8 cellular contexts compared by ENCODE assay signal in genomic region chr20:62791301-62792181, GRCh38. TPM values are rescaled to one million over a fixed set of nuclear protein-coding genes. Genes with fewer than 3 reads are reported as not detected.
DNase-seq lines count a peak whose midpoint lies in the region; ATAC-seq and TF ChIP-seq lines count a peak whose summit lies in the region.

No MANE protein-coding gene starts in this region.

- no peak overlapping the region for H3K4me3 ChIP-seq in cardiac muscle cell
- H3K4me3 ChIP-seq in prostate gland = no peak overlapping the region

- DNase-seq in NCI-H1436 (lab: John Stamatoyannopoulos, UW) (peak; percentile 87), SKM-1 treated with dmso at 0.1 percent for 144 hours (lab: John Stamatoyannopoulos, UW; ENCODE audit: unreplicated experiment) (peak; percentile 91), cardiac muscle cell (ENCODE audit: low read depth in 1 of 2, low spot score in 1 of 2) (peak; percentile 93 to 94), prostate gland (ENCODE audit: low spot score) (peak; percentile 58)
- peak; percentile 80 for DNase-seq in activated naive CD8-positive, alpha-beta T cell treated with anti-CD3 and anti-CD28 coated beads for 36 hours

- H3K9me3 Mint-ChIP-seq in activated naive CD8-positive, alpha-beta T cell treated with anti-CD3 and anti-CD28 coated beads for 36 hours = no peaks in the 10 kb centered on the region

- no peaks in the 10 kb centered on the region for H3K27me3 Mint-ChIP-seq in activated naive CD8-positive, alpha-beta T cell treated with anti-CD3 and anti-CD28 coated beads for 36 hours

- no peak overlapping the region for H3K4me3 Mint-ChIP-seq in activated naive CD8-positive, alpha-beta T cell treated with anti-CD3 and anti-CD28 coated beads for 36 hours

- H3K36me3 Mint-ChIP-seq in activated naive CD8-positive, alpha-beta T cell treated with anti-CD3 and anti-CD28 coated beads for 36 hours = no peaks in the 10 kb centered on the region

- H3K36me3 ChIP-seq in cardiac muscle cell (no peaks in the 10 kb centered on the region), prostate gland (no peaks in the 10 kb centered on the region)

- peaks cover 32% of the 10 kb centered on the region for H3K4me1 Mint-ChIP-seq in activated naive CD8-positive, alpha-beta T cell treated with anti-CD3 and anti-CD28 coated beads for 36 hours

- H3K4me1 ChIP-seq in cardiac muscle cell (ENCODE audit: low read depth) (peaks cover 9% of the 10 kb centered on the region), prostate gland (replicated peaks) (no peaks in the 10 kb centered on the region)

- H3K9me3 ChIP-seq in cardiac muscle cell (ENCODE audit: low read depth) (no peaks in the 10 kb centered on the region), prostate gland (no peaks in the 10 kb centered on the region)

- 32% methylated on average over 23 of the region's 23 CpGs for WGBS in prostate gland

- no peak for ATAC-seq in HG03039 (IDR thresholded peaks at IDR 0.05; ENCODE audit: unreplicated experiment)
- ATAC-seq in HG02885 (IDR thresholded peaks at IDR 0.05; ENCODE audit: poor library complexity, unreplicated experiment) = no peak

- TF ChIP-seq CTCF in GM12801 (IDR thresholded peaks at IDR 0.05; ENCODE audit: extremely low read depth, insufficient read length) = peak; percentile 56
- peak; percentile 99 for TF ChIP-seq CTCF in cardiac muscle cell (IDR thresholded peaks at IDR 0.05; ENCODE audit: low read depth, low read length)
- TF ChIP-seq CTCF in prostate gland (IDR thresholded peaks at IDR 0.05) = peak; percentile 71 to 95 (median 88)

- TF ChIP-seq POLR2A in prostate gland (IDR thresholded peaks at IDR 0.05) = no peak

- no peak overlapping the region for H3K27ac Mint-ChIP-seq in activated naive CD8-positive, alpha-beta T cell treated with anti-CD3 and anti-CD28 coated beads for 36 hours

- H3K27me3 ChIP-seq in cardiac muscle cell (no peaks in the 10 kb centered on the region), prostate gland (replicated peaks; ENCODE audit: insufficient read depth) (no peaks in the 10 kb centered on the region)

- H3K27ac ChIP-seq in cardiac muscle cell (no peak overlapping the region), prostate gland (no peak overlapping the region)

- intact Hi-C loops in prostate gland (cut with DNase I) = loop anchor here (2.0 to 10.0 kb wide), 2 partner anchors 123 to 727 kb away; partner anchors contain the start of gene TAF4

RNA-seq across cellular contexts. Expression of gene MRGBP, which starts 4.7 kb away (rescaled TPM):
- 10 to 100 TPM; 19.3 to 19.8 TPM for total RNA-seq in activated naive CD8-positive, alpha-beta T cell treated with anti-CD3 and anti-CD28 coated beads for 36 hours
- total RNA-seq in cardiac muscle cell (21.5 and 22.4 TPM in 2 replicates), prostate gland (10 to 100 TPM in 1 of 2 donors, 1 to 10 TPM in 1; 8.3 to 24.1 TPM)
- 22.8 and 25.9 TPM in 2 replicates for polyA plus RNA-seq in cardiac muscle cell

RNA-seq across cellular contexts. Expression of gene OGFR, which starts 13.1 kb away (rescaled TPM):
- total RNA-seq in activated naive CD8-positive, alpha-beta T cell treated with anti-CD3 and anti-CD28 coated beads for 36 hours = 10 to 100 TPM; 66.1 to 69.9 TPM
- total RNA-seq in cardiac muscle cell (64.4 and 83.1 TPM in 2 replicates), prostate gland (10 to 100 TPM; 60.2 to 76.9 TPM)
- polyA plus RNA-seq in cardiac muscle cell = 49.9 and 54.9 TPM in 2 replicates

RNA-seq across cellular contexts. Expression of gene COL9A3, which starts 25.3 kb away (rescaled TPM):
- total RNA-seq in activated naive CD8-positive, alpha-beta T cell treated with anti-CD3 and anti-CD28 coated beads for 36 hours = 1 to 10 TPM in 1 of 2 experiments, under 1 TPM in 1; 0.35 to 1.0 TPM
- total RNA-seq in cardiac muscle cell = 7.9 and 10.3 TPM in 2 replicates
- 6.4 and 12.3 TPM in 2 replicates for polyA plus RNA-seq in cardiac muscle cell
- 1 to 10 TPM; 5.8 to 6.5 TPM for total RNA-seq in prostate gland
